Comparison of ENCODE assay signal across 11 cellular contexts in the genomic region with DNA sequence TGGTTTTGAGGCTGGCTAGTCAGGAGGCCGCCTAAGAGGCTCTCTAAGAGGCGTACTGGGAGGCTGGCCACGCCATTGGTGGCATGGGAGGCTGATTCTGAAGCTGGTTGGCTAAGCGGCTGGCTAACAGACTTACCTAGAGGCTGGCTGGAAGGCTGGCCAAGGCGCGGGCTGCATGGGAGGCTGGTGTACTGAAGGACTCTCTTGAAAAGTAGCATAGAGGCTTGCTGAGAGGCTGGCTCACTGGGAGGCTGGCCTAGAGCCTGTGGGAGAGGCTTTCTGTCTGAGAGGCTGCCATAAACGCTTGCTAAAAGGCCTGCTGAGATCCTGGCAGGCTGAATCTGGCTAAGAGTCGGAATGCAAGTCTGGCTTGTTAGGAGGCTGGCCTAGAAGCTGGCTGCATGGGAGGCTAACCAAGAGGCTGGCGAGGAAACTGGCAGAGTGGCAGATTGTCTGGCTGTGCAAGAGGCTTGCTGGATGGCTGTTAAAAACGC.
"Had no signal": no experiment of that assay in that cellular context is flagged by ENCODE, and none has a peak within 500 bp of the region (broad histone marks: within the 10 kb centered on the region; RNA-seq: fewer than 3 reads in every experiment).

No MANE protein-coding gene starts in this region.

- ATAC-seq: activated naive CD4-positive, alpha-beta T cell treated with anti-CD3 and anti-CD28 coated beads, Interleukin-2, amount 50 U/mL, for 72 hours; activated T-cell treated with anti-CD3 and anti-CD28 coated beads, Interleukin-2, amount 50 U/mL, for 4 hours; left lobe of liver; right lobe of liver had no signal

- H3K27ac Mint-ChIP-seq: activated CD4-positive, alpha-beta memory T cell treated with anti-CD3 and anti-CD28 coated beads for 36 hours; activated naive CD4-positive, alpha-beta T cell treated with anti-CD3 and anti-CD28 coated beads, Interleukin-2, amount 50 U/mL, for 72 hours had no signal

- H3K27me3 ChIP-seq: right lobe of liver had no signal

- H3K4me3 Mint-ChIP-seq: activated CD4-positive, alpha-beta memory T cell treated with anti-CD3 and anti-CD28 coated beads for 36 hours; activated T-cell treated with anti-CD3 and anti-CD28 coated beads, Interleukin-2, amount 50 U/mL, for 4 hours had no signal

- H3K27ac ChIP-seq: heart right ventricle, right lobe of liver had no signal

- H3K9me3 Mint-ChIP-seq: activated CD4-positive, alpha-beta memory T cell treated with anti-CD3 and anti-CD28 coated beads for 36 hours; activated naive CD4-positive, alpha-beta T cell treated with anti-CD3 and anti-CD28 coated beads, Interleukin-2, amount 50 U/mL, for 72 hours; activated T-cell treated with anti-CD3 and anti-CD28 coated beads, Interleukin-2, amount 50 U/mL, for 4 hours had no signal

- DNase-seq: activated CD4-positive, alpha-beta memory T cell treated with anti-CD3 and anti-CD28 coated beads for 36 hours; activated CD4-positive, CD25-positive, alpha-beta regulatory T cell treated with anti-CD3 and anti-CD28 coated beads, Interleukin-2, amount 50 U/mL, for 72 hours; activated effector memory CD4-positive, alpha-beta T cell treated with anti-CD3 and anti-CD28 coated beads, Interleukin-2, amount 50 U/mL, for 16 hours; activated T-cell treated with anti-CD3 and anti-CD28 coated beads, Interleukin-2, amount 50 U/mL, for 4 hours; amniotic stem cell; right lobe of liver; stimulated activated naive CD4-positive, alpha-beta T cell treated with Interleukin-2 at 50 U/mL for 16 hours; T-helper 9 cell had no signal

- H3K36me3 ChIP-seq: heart right ventricle, right lobe of liver had no signal

- H3K36me3 Mint-ChIP-seq: activated CD4-positive, alpha-beta memory T cell treated with anti-CD3 and anti-CD28 coated beads for 36 hours; activated naive CD4-positive, alpha-beta T cell treated with anti-CD3 and anti-CD28 coated beads, Interleukin-2, amount 50 U/mL, for 72 hours had no signal

- H3K4me3 ChIP-seq: heart right ventricle, right lobe of liver had no signal

- H3K27me3 Mint-ChIP-seq: activated CD4-positive, alpha-beta memory T cell treated with anti-CD3 and anti-CD28 coated beads for 36 hours had no signal

- H3K9me3 ChIP-seq: heart right ventricle, right lobe of liver had no signal

- H3K4me1 ChIP-seq: heart right ventricle, right lobe of liver had no signal
